27 cellular contexts compared by ENCODE assay signal in genomic region chr1:234568345-234568744, GRCh38.
"Had no signal": no experiment of that assay in that cellular context is flagged by ENCODE, and none has a peak within 500 bp of the region (broad histone marks: within the 10 kb centered on the region; RNA-seq: fewer than 3 reads in every experiment).

No MANE protein-coding gene starts in this region.

- H3K27ac ChIP-seq: colonic mucosa, coronary artery, dorsolateral prefrontal cortex, epithelial cell of prostate, esophagus muscularis mucosa, esophagus squamous epithelium, foreskin keratinocyte, gastrocnemius medialis, gastroesophageal sphincter, heart left ventricle, heart right ventricle had no signal

- H3K27me3 Mint-ChIP-seq: dendritic cell treated with granulocyte-macrophage colony-stimulating factor and Interleukin-4, amounts not matched to agents 40 ng/mL and 50 ng/mL, for 4 days; effector memory CD8-positive, alpha-beta T cell had no signal

- FAIRE-seq: colon, endometrium, endothelial cell of umbilical vein, frontal cortex had no signal

- H3K27me3 ChIP-seq: colonic mucosa, dorsolateral prefrontal cortex, esophagus muscularis mucosa, esophagus squamous epithelium, foreskin keratinocyte, gastrocnemius medialis, gastroesophageal sphincter, heart left ventricle, heart right ventricle had no signal

- H3K36me3 ChIP-seq: colonic mucosa, esophagus muscularis mucosa, esophagus squamous epithelium, gastrocnemius medialis, gastroesophageal sphincter, heart left ventricle, heart right ventricle had no signal

- H3K9me3 Mint-ChIP-seq: dendritic cell treated with granulocyte-macrophage colony-stimulating factor and Interleukin-4, amounts not matched to agents 40 ng/mL and 50 ng/mL, for 4 days; effector memory CD8-positive, alpha-beta T cell had no signal

- H3K4me3 ChIP-seq: colonic mucosa, coronary artery, dorsolateral prefrontal cortex, esophagus muscularis mucosa, esophagus squamous epithelium, gastrocnemius medialis, gastroesophageal sphincter, heart left ventricle, heart right ventricle had no signal

- H3K4me1 ChIP-seq: colonic mucosa had no signal

- H3K9me3 ChIP-seq: colonic mucosa, esophagus muscularis mucosa, esophagus squamous epithelium, gastrocnemius medialis, gastroesophageal sphincter, heart left ventricle, heart right ventricle had no signal

- H3K27ac Mint-ChIP-seq: dendritic cell treated with granulocyte-macrophage colony-stimulating factor and Interleukin-4, amounts not matched to agents 40 ng/mL and 50 ng/mL, for 4 days; effector memory CD8-positive, alpha-beta T cell had no signal

- DNase-seq: colonic mucosa; cortex of kidney; dermis blood vessel endothelial cell; dorsolateral prefrontal cortex; effector CD4-positive, alpha-beta T cell; effector CD8-positive, alpha-beta T cell; effector memory CD4-positive, alpha-beta T cell; effector memory CD8-positive, alpha-beta T cell; erythroblast; esophagus squamous epithelium; foreskin fibroblast; foreskin keratinocyte; foreskin melanocyte; gastrocnemius medialis; glutamatergic neuron; heart left ventricle; heart right ventricle had no signal

- H3K4me3 Mint-ChIP-seq: dendritic cell treated with granulocyte-macrophage colony-stimulating factor and Interleukin-4, amounts not matched to agents 40 ng/mL and 50 ng/mL, for 4 days; effector memory CD8-positive, alpha-beta T cell had no signal

- ATAC-seq: effector memory CD8-positive, alpha-beta T cell; esophagus mucosa; foreskin keratinocyte; gastrocnemius medialis; gastroesophageal sphincter; heart left ventricle; heart right ventricle had no signal
